ENCODE assay signal across 2 cellular contexts in the genomic region with DNA sequence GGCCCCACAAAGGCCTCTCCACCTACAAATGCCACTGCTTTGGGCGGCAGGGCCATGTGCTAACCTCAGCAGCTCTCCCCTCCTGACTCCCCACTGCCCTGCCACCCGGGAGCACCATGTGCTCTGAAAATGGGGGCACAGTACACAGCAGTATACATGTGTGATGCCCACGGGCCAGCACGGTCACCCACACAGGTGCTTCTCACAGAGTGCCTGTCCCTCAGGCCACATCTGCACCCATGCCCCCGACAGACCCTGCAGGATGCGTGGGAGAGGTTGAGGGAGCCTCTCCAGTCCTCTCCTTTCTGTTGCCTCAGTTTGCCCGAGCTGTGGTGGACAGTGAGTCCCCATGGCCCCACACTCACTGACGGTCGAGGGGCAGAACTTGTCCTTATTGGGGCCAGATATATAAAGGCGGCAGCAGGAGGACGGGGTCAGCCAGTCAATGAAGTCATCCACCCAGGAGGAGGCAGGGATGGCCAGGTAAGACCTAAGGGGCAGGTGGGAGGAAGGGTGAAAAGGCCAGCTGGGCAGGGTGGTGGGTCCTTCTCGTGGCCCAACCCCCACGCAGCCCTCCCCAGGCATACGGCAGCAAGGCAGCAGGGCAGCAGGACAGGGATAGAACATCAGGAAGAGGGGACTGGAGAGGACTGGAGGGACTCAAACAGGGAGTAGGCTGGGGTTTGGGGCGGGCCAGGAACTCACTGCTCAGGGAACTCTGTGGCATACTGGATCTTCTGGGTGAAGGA.
TF ChIP-seq lines count a peak whose summit lies in the region.

No MANE protein-coding gene starts in this region.

TF ChIP-seq in A549, 52 proteins besides CTCF, POLR2A, EP300 and RAD21:
- no peak for TF ChIP-seq ZC3H11A (IDR thresholded peaks at IDR 0.05)
- no peak for TF ChIP-seq ZSCAN20 (CRISPR knock-in tag; IDR thresholded peaks at IDR 0.05)
- no peak for TF ChIP-seq ZNF302 (CRISPR knock-in tag; IDR thresholded peaks at IDR 0.05)
- no peak for TF ChIP-seq KDM1A (IDR thresholded peaks at IDR 0.05; ENCODE audit: low read depth)
- TF ChIP-seq, protein P1, sequence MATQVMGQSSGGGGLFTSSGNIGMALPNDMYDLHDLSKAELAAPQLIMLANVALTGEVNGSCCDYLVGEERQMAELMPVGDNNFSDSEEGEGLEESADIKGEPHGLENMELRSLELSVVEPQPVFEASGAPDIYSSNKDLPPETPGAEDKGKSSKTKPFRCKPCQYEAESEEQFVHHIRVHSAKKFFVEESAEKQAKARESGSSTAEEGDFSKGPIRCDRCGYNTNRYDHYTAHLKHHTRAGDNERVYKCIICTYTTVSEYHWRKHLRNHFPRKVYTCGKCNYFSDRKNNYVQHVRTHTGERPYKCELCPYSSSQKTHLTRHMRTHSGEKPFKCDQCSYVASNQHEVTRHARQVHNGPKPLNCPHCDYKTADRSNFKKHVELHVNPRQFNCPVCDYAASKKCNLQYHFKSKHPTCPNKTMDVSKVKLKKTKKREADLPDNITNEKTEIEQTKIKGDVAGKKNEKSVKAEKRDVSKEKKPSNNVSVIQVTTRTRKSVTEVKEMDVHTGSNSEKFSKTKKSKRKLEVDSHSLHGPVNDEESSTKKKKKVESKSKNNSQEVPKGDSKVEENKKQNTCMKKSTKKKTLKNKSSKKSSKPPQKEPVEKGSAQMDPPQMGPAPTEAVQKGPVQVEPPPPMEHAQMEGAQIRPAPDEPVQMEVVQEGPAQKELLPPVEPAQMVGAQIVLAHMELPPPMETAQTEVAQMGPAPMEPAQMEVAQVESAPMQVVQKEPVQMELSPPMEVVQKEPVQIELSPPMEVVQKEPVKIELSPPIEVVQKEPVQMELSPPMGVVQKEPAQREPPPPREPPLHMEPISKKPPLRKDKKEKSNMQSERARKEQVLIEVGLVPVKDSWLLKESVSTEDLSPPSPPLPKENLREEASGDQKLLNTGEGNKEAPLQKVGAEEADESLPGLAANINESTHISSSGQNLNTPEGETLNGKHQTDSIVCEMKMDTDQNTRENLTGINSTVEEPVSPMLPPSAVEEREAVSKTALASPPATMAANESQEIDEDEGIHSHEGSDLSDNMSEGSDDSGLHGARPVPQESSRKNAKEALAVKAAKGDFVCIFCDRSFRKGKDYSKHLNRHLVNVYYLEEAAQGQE (IDR thresholded peaks at IDR 0.05): no peak
- TF ChIP-seq MYC (IDR thresholded peaks at IDR 0.05; ENCODE audit: borderline replicate concordance, low read length): no peak
- TF ChIP-seq EHMT2 (IDR thresholded peaks at IDR 0.05; ENCODE audit: low read depth): no peak
- no peak for TF ChIP-seq JUN (IDR thresholded peaks at IDR 0.05)
TF ChIP-seq in A549: peak in this region for 0.

TF ChIP-seq in IMR-90, 13 proteins besides CTCF, POLR2A, EP300 and RAD21:
- TF ChIP-seq FOS (IDR thresholded peaks at IDR 0.05; ENCODE audit: low read depth, low read length) (no peak), SMC3 (IDR thresholded peaks at IDR 0.05; ENCODE audit: low read depth, low read length) (no peak), CEBPB (IDR thresholded peaks at IDR 0.05; ENCODE audit: low read depth, low read length) (no peak), MXI1 (IDR thresholded peaks at IDR 0.05; ENCODE audit: borderline replicate concordance, low read depth, low read length) (no peak), BHLHE40 (IDR thresholded peaks at IDR 0.05; ENCODE audit: low read depth, low read length) (no peak), RFX5 (IDR thresholded peaks at IDR 0.05; ENCODE audit: low read depth, low read length) (no peak), NFE2L2 (IDR thresholded peaks at IDR 0.05; ENCODE audit: low read depth, low read length) (no peak), MAZ (IDR thresholded peaks at IDR 0.05; ENCODE audit: borderline replicate concordance, low read depth, low read length) (no peak), CHD1 (IDR thresholded peaks at IDR 0.05; ENCODE audit: low read depth, low read length) (no peak), RCOR1 (IDR thresholded peaks at IDR 0.05; ENCODE audit: insufficient replicate concordance, low read length) (no peak), MAFK (IDR thresholded peaks at IDR 0.05; ENCODE audit: low read depth, low read length) (no peak)
- TF ChIP-seq, protein P2, sequence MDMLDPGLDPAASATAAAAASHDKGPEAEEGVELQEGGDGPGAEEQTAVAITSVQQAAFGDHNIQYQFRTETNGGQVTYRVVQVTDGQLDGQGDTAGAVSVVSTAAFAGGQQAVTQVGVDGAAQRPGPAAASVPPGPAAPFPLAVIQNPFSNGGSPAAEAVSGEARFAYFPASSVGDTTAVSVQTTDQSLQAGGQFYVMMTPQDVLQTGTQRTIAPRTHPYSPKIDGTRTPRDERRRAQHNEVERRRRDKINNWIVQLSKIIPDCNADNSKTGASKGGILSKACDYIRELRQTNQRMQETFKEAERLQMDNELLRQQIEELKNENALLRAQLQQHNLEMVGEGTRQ (IDR thresholded peaks at IDR 0.05; ENCODE audit: low read depth, low read length): no peak
- TF ChIP-seq, protein P3, sequence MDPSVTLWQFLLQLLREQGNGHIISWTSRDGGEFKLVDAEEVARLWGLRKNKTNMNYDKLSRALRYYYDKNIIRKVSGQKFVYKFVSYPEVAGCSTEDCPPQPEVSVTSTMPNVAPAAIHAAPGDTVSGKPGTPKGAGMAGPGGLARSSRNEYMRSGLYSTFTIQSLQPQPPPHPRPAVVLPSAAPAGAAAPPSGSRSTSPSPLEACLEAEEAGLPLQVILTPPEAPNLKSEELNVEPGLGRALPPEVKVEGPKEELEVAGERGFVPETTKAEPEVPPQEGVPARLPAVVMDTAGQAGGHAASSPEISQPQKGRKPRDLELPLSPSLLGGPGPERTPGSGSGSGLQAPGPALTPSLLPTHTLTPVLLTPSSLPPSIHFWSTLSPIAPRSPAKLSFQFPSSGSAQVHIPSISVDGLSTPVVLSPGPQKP (IDR thresholded peaks at IDR 0.05; ENCODE audit: borderline replicate concordance, low read depth, low read length): no peak
